ENCODE assay signal across 8 cellular contexts in genomic region chr11:116312560-116313340, GRCh38.
DNase-seq lines count a peak whose midpoint lies in the region; ATAC-seq, FAIRE-seq and TF ChIP-seq lines count a peak whose summit lies in the region.

No MANE protein-coding gene starts in this region.

- in situ Hi-C loops in astrocyte of the cerebellum (cut with HindIII; ENCODE audit: low sequenced_read_pairs) = no loop called here

- DNase-seq in NOMO-1 treated with DMSO at 0.1 percent for 48 hours (lab: John Stamatoyannopoulos, UW; ENCODE audit: unreplicated experiment) = peak; percentile 3
- DNase-seq in NOMO-1 treated with dmso at 0.1 percent for 144 hours (lab: John Stamatoyannopoulos, UW; ENCODE audit: unreplicated experiment) = no peak
- DNase-seq in astrocyte of the cerebellum (ENCODE audit: low read depth) = peak; percentile 50
- peak; percentile 64 to 77 for DNase-seq in left colon
- DNase-seq in urothelium cell line (ENCODE audit: low spot score) = peak; percentile 92
- no peak for DNase-seq in omental fat pad (ENCODE audit: low spot score)
- no peak for DNase-seq in GM10266 (ENCODE audit: extremely low spot score)
- no peak for DNase-seq in UCSD-AML1 (lab: John Stamatoyannopoulos, UW; ENCODE audit: unreplicated experiment)

- no peak overlapping the region for H3K4me3 ChIP-seq in astrocyte of the cerebellum (ENCODE audit: low read depth, low read length)

- FAIRE-seq in urothelium cell line (lab: Jason Lieb, UNC) = peak; percentile 94

- TF ChIP-seq CTCF in astrocyte of the cerebellum (IDR thresholded peaks at IDR 0.05; ENCODE audit: low read depth, low read length, missing control alignments) = no peak
- TF ChIP-seq CTCF in omental fat pad (IDR thresholded peaks at IDR 0.05) = no peak
- TF ChIP-seq CTCF in GM10266 (IDR thresholded peaks at IDR 0.05; ENCODE audit: control insufficient read depth, insufficient read depth, low read depth, missing control alignments) = no peak

- intact Hi-C loops in left colon (cut with DNase I, micrococcal nuclease) = no loop called here

- ATAC-seq in left colon = peak; percentile 58
- ATAC-seq in omental fat pad (ENCODE audit: low FRiP score) = no peak

Comparison
In these comparisons a context has a peak if more than half of its experiments do, and no peak if none do; other contexts are left out.
1. DNase-seq: peak in NOMO-1 treated with DMSO at 0.1 percent for 48 hours (single experiment), astrocyte of the cerebellum (single experiment), left colon (2 of 2) and urothelium cell line (single experiment); none in NOMO-1 treated with dmso at 0.1 percent for 144 hours (single experiment), omental fat pad (single experiment), GM10266 (single experiment) and UCSD-AML1 (single experiment).